Comparison of ENCODE assay signal across 17 cellular contexts in the genomic region with DNA sequence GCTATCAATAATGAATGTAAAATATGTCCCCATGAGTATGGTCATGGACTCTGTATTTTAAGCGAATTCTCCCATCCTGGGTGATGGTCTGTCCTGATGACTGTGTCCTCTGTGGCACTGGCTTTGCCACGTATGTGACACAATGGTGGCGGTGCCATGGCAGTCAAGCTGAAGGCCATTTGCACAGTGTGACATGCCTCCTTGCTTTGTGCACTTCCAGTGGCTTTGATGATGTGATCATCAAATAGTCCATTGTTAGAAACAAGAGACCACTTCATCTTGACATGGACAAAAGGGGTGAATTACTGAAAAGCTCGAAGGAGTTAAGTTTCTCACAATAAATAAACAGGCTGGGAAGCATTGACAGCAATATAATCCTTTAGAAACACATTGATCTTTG.
"Had no signal": no experiment of that assay in that cellular context is flagged by ENCODE, and none has a peak within 500 bp of the region (broad histone marks: within the 10 kb centered on the region; RNA-seq: fewer than 3 reads in every experiment).

No MANE protein-coding gene starts in this region.

- H3K4me3 ChIP-seq: colonic mucosa, heart right ventricle, left ventricle myocardium inferior, lung, mucosa of descending colon, right atrium auricular region, sigmoid colon, skin epidermis, suprapubic skin, thyroid gland, upper lobe of left lung had no signal

- H3K27ac ChIP-seq: colonic mucosa, heart right ventricle, left ventricle myocardium inferior, right atrium auricular region, sigmoid colon, skin epidermis, suprapubic skin, thyroid gland, upper lobe of left lung had no signal

- H3K4me1 ChIP-seq: colonic mucosa, heart right ventricle, left ventricle myocardium inferior, right atrium auricular region, sigmoid colon, suprapubic skin, thyroid gland, upper lobe of left lung had no signal

- H3K36me3 ChIP-seq: colonic mucosa, heart right ventricle, left ventricle myocardium inferior, right atrium auricular region, sigmoid colon, suprapubic skin, thyroid gland, upper lobe of left lung had no signal

- H3K9me3 Mint-ChIP-seq: naive thymus-derived CD8-positive, alpha-beta T cell had no signal

- H3K9me3 ChIP-seq: colonic mucosa, heart right ventricle, left ventricle myocardium inferior, mucosa of descending colon, right atrium auricular region, sigmoid colon, suprapubic skin, thyroid gland, upper lobe of left lung had no signal

- H3K27ac Mint-ChIP-seq: naive thymus-derived CD8-positive, alpha-beta T cell had no signal

- H3K4me1 Mint-ChIP-seq: naive thymus-derived CD8-positive, alpha-beta T cell had no signal

- H3K27me3 ChIP-seq: colonic mucosa, right atrium auricular region, sigmoid colon, thyroid gland, upper lobe of left lung had no signal

- DNase-seq: colonic mucosa; effector CD4-positive, alpha-beta T cell; foreskin melanocyte; heart right ventricle; kidney; left cardiac atrium; left ventricle myocardium inferior; mucosa of descending colon; naive thymus-derived CD8-positive, alpha-beta T cell; sigmoid colon; stimulated activated naive CD4-positive, alpha-beta T cell treated with Interleukin-2 at 50 U/mL for 16 hours; thyroid gland; upper lobe of left lung had no signal

- H3K36me3 Mint-ChIP-seq: naive thymus-derived CD8-positive, alpha-beta T cell had no signal

- H3K4me3 Mint-ChIP-seq: naive thymus-derived CD8-positive, alpha-beta T cell had no signal

- ATAC-seq: heart right ventricle; left cardiac atrium; mucosa of descending colon; naive thymus-derived CD8-positive, alpha-beta T cell had no signal
